18 cellular contexts compared by ENCODE assay signal in genomic region chr13:35961461-35962220, GRCh38.
DNase-seq lines count a peak whose midpoint lies in the region; ATAC-seq, FAIRE-seq and TF ChIP-seq lines count a peak whose summit lies in the region.
"Had no signal": no experiment of that assay in that cellular context is flagged by ENCODE, and none has a peak within 500 bp of the region (broad histone marks: within the 10 kb centered on the region; RNA-seq: fewer than 3 reads in every experiment).

No MANE protein-coding gene starts in this region.

- BruUV-seq in A673 (replicated peaks; lab: Mats Ljungman, UMichigan), result no TSS peak
- BruUV-seq in HepG2 (replicated peaks; lab: Mats Ljungman, UMichigan), result no TSS peak

- 0% methylated on average over 5 of the region's 5 CpGs for WGBS in HepG2 (ENCODE audit: low lambda C conversion rate)

- CTCF ChIA-PET in A673 (lab: Charles Lee) (no interaction called here), HepG2 (lab: Yijun Ruan, JAX; ENCODE audit: low intra/inter-chr PET ratio, low total read pairs) (no interaction called here)

- H3K27me3 ChIP-seq in A673 (replicated peaks; ENCODE audit: insufficient read depth, low read depth, low read length, poor library complexity), result no peaks in the 10 kb centered on the region
- no peaks in the 10 kb centered on the region for H3K27me3 ChIP-seq in HepG2 (ENCODE audit: control insufficient read depth in 1 of 2, insufficient read depth in 2 of 2, low read length in 2 of 2)
- H3K27me3 ChIP-seq: adrenal gland had no signal

- H3K4me3 Mint-ChIP-seq in T-helper 2 cell treated with Interferon-gamma antibody and Interleukin-4, amounts not matched to agents 5 μg/mL and 100 μg/mL, for 36 hours, result no peak overlapping the region

- no peak overlapping the region for H3K27ac Mint-ChIP-seq in T-helper 2 cell treated with Interferon-gamma antibody and Interleukin-4, amounts not matched to agents 5 μg/mL and 100 μg/mL, for 36 hours

- H3K4me3 ChIP-seq in A673 (ENCODE audit: low read depth, low read length, poor library complexity, severe bottlenecking), result no peak overlapping the region
- no peak overlapping the region for H3K4me3 ChIP-seq in HepG2 (replicated peaks in 1 of 3; ENCODE audit: insufficient read depth in 1 of 3, low read depth in 2 of 3, low read length in 3 of 3)
- H3K4me3 ChIP-seq: adrenal gland had no signal

- no peaks in the 10 kb centered on the region for H3K4me1 Mint-ChIP-seq in T-helper 2 cell treated with Interferon-gamma antibody and Interleukin-4, amounts not matched to agents 5 μg/mL and 100 μg/mL, for 36 hours (ENCODE audit: low read depth)

- TF ChIP-seq POLR2A in HepG2 (IDR thresholded peaks at IDR 0.05; ENCODE audit: insufficient read depth in 1 of 2, low read depth in 2 of 2, low read length in 2 of 2), result no peak

- POLR2A ChIA-PET in A673 (lab: Charles Lee; ENCODE audit: low non-redundant PET) (no interaction called here), HepG2 (lab: Yijun Ruan, JAX) (no interaction called here)

- H3K36me3 ChIP-seq in A673 (ENCODE audit: insufficient read depth, low read length, poor library complexity, severe bottlenecking) (no peaks in the 10 kb centered on the region), HepG2 (replicated peaks in 1 of 2; ENCODE audit: control insufficient read depth in 1 of 2, insufficient read depth in 2 of 2, low read length in 2 of 2) (no peaks in the 10 kb centered on the region)
- H3K36me3 ChIP-seq: adrenal gland had no signal

- H3K4me1 ChIP-seq in A673 (ENCODE audit: insufficient read depth, low read length, poor library complexity, severe bottlenecking) (peaks cover 20% of the 10 kb centered on the region), HepG2 (ENCODE audit: insufficient read depth, low read length) (peaks cover 9% of the 10 kb centered on the region; the same call in 1 of the 2 replicates)

- DNase-seq in A673 (ENCODE audit: low spot score) (peak; percentile 15), LHCN-M2 (ENCODE audit: low read depth) (peak; percentile 36), cerebellum (ENCODE audit: low spot score) (peak; percentile 10), HepG2 (ENCODE audit: low spot score) (no peak), mesenteric fat pad (ENCODE audit: low spot score) (no peak)
- no peak for DNase-seq in T-helper 2 cell treated with Interferon-gamma antibody and Interleukin-4, amounts not matched to agents 5 μg/mL and 100 μg/mL, for 36 hours (ENCODE audit: low spot score)
- no peak for DNase-seq in activated CD4-positive, alpha-beta T cell treated with anti-CD3 and anti-CD28 coated beads, Interleukin-2, amount 50 U/mL, for 1 hour
- DNase-seq: adrenal gland; DMS79; effector CD8-positive, alpha-beta T cell; midbrain; NCI-H1092; NCI-H510A; Right ventricle myocardium superior; stimulated activated CD4-positive, alpha-beta T cell treated with anti-CD3 and anti-CD28 coated beads, Interleukin-1b, Interleukin-23, amount 100 ng/mL, for 48 hours had no signal

- intact Hi-C loops in A673 (cut with micrococcal nuclease; ENCODE audit: unreplicated experiment) (loop anchor here (5.0 kb wide), 1 partner anchor 799 kb away; no protein-coding TSS in a partner anchor), HepG2 (cut with micrococcal nuclease; ENCODE audit: unreplicated experiment) (no loop called here)

- no peaks in the 10 kb centered on the region for H3K27me3 Mint-ChIP-seq in T-helper 2 cell treated with Interferon-gamma antibody and Interleukin-4, amounts not matched to agents 5 μg/mL and 100 μg/mL, for 36 hours (ENCODE audit: low read depth)

- H3K36me3 Mint-ChIP-seq in T-helper 2 cell treated with Interferon-gamma antibody and Interleukin-4, amounts not matched to agents 5 μg/mL and 100 μg/mL, for 36 hours (ENCODE audit: low read depth), result no peaks in the 10 kb centered on the region

- TF ChIP-seq CTCF in A673 (conservative IDR thresholded peaks at IDR 0.05; ENCODE audit: low read depth, low read length), result peak; percentile 39; the same call in 1 of the 2 replicates
- no peak for TF ChIP-seq CTCF in HepG2 (CRISPR knock-in tag; IDR thresholded peaks at IDR 0.05)

- no peaks in the 10 kb centered on the region for H3K9me3 Mint-ChIP-seq in T-helper 2 cell treated with Interferon-gamma antibody and Interleukin-4, amounts not matched to agents 5 μg/mL and 100 μg/mL, for 36 hours

- ATAC-seq in HepG2 (no peak), GM19351 (IDR thresholded peaks at IDR 0.05; ENCODE audit: unreplicated experiment) (no peak)

- no peak overlapping the region for H3K27ac ChIP-seq in A673 (ENCODE audit: low read depth, low read length, poor library complexity, severe bottlenecking)
- H3K27ac ChIP-seq in HepG2 (ENCODE audit: extremely low read length, insufficient read depth, low read length), result no peak overlapping the region
- H3K27ac ChIP-seq: adrenal gland had no signal

- no peak for TF ChIP-seq RAD21 in HepG2 (CRISPR knock-in tag; IDR thresholded peaks at IDR 0.05)

- no peak overlapping the region for H3K9ac ChIP-seq in HepG2 (ENCODE audit: insufficient read depth, low read depth, low read length)

- H3K79me2 ChIP-seq in HepG2 (ENCODE audit: insufficient read depth, low read length), result no peaks in the 10 kb centered on the region

- no peaks in the 10 kb centered on the region for H4K20me1 ChIP-seq in HepG2 (ENCODE audit: insufficient read depth, low read length)

- in situ Hi-C loops in HepG2 (cut with HindIII; ENCODE audit: extremely low pct_ligation_motif_present, low pct_unique_long_range_greater_than_20kb), result no loop called here

- H3K4me2 ChIP-seq in HepG2 (ENCODE audit: low read depth, low read length), result no peak overlapping the region

- no peak overlapping the region for H2AFZ ChIP-seq in HepG2 (ENCODE audit: low read length)

- no peak for TF ChIP-seq EP300 in HepG2 (IDR thresholded peaks at IDR 0.05; ENCODE audit: low read depth in 2 of 2, low read length in 2 of 2)
- TF ChIP-seq EP300 in HepG2 (CRISPR knock-in tag; IDR thresholded peaks at IDR 0.05; ENCODE audit: borderline replicate concordance), result no peak

- FAIRE-seq in HepG2 (lab: Jason Lieb, UNC), result peak; percentile 44
- FAIRE-seq: GM12891, TTC549 had no signal

- H3K9me3 ChIP-seq in A673 (ENCODE audit: low read depth, low read length, poor library complexity, severe bottlenecking), result no peaks in the 10 kb centered on the region
- peaks cover 6% of the 10 kb centered on the region; the same call in 1 of the 2 replicates for H3K9me3 ChIP-seq in HepG2 (ENCODE audit: low read length)
- H3K9me3 ChIP-seq: adrenal gland had no signal

TF ChIP-seq in HepG2, 621 proteins besides CTCF, POLR2A, EP300 and RAD21:
- no peak for TF ChIP-seq ZNF543 (CRISPR knock-in tag; IDR thresholded peaks at IDR 0.05)
- TF ChIP-seq ZNF337 (CRISPR knock-in tag; IDR thresholded peaks at IDR 0.05; ENCODE audit: borderline replicate concordance, low read depth), result no peak
- no peak for TF ChIP-seq MTF2 (CRISPR knock-in tag; IDR thresholded peaks at IDR 0.05; ENCODE audit: borderline replicate concordance)
- no peak for TF ChIP-seq JDP2 (CRISPR knock-in tag; IDR thresholded peaks at IDR 0.05; ENCODE audit: borderline replicate concordance)
- TF ChIP-seq ZNF704 (CRISPR knock-in tag; IDR thresholded peaks at IDR 0.05; ENCODE audit: borderline replicate concordance), result no peak

Comparison
In these comparisons a context has a peak if more than half of its experiments do, and no peak if none do; other contexts are left out.
1. DNase-seq: peak in A673 (single experiment), LHCN-M2 (single experiment) and cerebellum (single experiment); none in HepG2 (single experiment), T-helper 2 cell treated with Interferon-gamma antibody and Interleukin-4, amounts not matched to agents 5 μg/mL and 100 μg/mL, for 36 hours (single experiment), mesenteric fat pad (single experiment) and activated CD4-positive, alpha-beta T cell treated with anti-CD3 and anti-CD28 coated beads, Interleukin-2, amount 50 U/mL, for 1 hour (single experiment).